In the genomic region with DNA sequence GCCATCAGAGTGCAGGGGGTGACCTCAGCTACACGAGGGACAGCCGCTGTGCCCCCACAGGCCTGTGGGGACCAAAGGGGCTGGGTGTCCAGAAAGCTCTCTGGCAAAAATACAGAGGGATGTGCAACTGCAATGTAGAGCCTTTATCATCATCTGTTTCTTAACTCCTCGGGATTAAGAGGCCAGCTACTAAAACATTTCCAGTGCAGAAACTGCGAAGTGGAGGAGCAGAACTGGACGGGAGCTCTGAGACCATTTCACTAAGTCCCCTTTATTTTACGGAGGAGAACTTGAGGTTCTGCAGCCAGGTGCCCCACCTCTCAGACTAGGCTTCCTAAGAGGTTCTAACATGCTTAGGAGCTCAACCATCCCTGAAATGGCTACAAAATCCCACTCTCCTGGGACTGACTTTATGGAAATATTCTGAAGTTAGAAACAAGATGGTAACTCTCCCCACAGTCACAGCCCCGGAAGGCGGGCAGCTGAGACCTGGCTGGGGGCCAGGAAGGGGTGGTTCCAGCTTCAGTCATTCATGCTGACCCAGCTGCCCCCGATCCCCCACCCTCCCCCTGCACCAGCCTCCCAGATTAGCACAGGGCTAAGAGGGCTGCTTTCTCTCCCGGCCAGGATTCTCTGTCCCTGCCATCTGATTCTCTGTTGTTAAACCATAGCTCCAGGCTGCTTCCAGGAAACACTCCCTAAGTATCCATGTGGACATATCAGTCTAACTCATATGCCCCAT, we compare ENCODE assay signal across 14 cellular contexts. TPM values are rescaled to one million over a fixed set of nuclear protein-coding genes. Genes with fewer than 3 reads are reported as not detected.
DNase-seq lines count a peak whose midpoint lies in the region; ATAC-seq and TF ChIP-seq lines count a peak whose summit lies in the region.
"Had no signal": no experiment of that assay in that cellular context is flagged by ENCODE, and none has a peak within 500 bp of the region (broad histone marks: within the 10 kb centered on the region; RNA-seq: fewer than 3 reads in every experiment).

No MANE protein-coding gene starts in this region.

- no peak for TF ChIP-seq POLR2A in heart left ventricle (IDR thresholded peaks at IDR 0.05)
- no peak for TF ChIP-seq POLR2A in sigmoid colon (IDR thresholded peaks at IDR 0.05)

- DNase-seq in HT-29 (ENCODE audit: low spot score) (peak; percentile 71), heart left ventricle (peak; percentile 80 to 84 (median 83)), sigmoid colon (no peak)
- DNase-seq in natural killer cell treated with Interleukin-12 subunit alpha and Interleukin-12 subunit beta and Interleukin-15 and Interleukin-18, amount 100 ng/mL, for 72 hours (ENCODE audit: low spot score) = no peak
- no peak for DNase-seq in activated naive CD4-positive, alpha-beta T cell treated with anti-CD3 and anti-CD28 coated beads for 36 hours
- DNase-seq: activated gamma-delta T cell; effector CD8-positive, alpha-beta T cell; GF-D8; NCI-H1436; stimulated activated CD4-positive, alpha-beta T cell treated with anti-CD3 and anti-CD28 coated beads, Interleukin-1b, Interleukin-23, amount 100 ng/mL, for 48 hours had no signal

- 48 to 60% (median 56%) methylated on average over 8 to 10 of the region's 10 CpGs for WGBS in heart left ventricle, 4 donors
- WGBS in sigmoid colon, 2 donors = 78 to 82% methylated on average over 10 of the region's 10 CpGs

- H3K36me3 ChIP-seq in heart left ventricle (peaks cover 0 to 55% (median 39%) of the 10 kb centered on the region in 9 donors), sigmoid colon (peaks cover 3 to 36% (median 28%) of the 10 kb centered on the region in 4 donors)

- H3K27ac ChIP-seq in heart left ventricle (peak overlapping the region in 10 of 12 donors; percentile 47 to 76 (median 71)), sigmoid colon (peak overlapping the region in 3 of 4 donors; percentile 75 to 89 (median 83))

- CTCF ChIA-PET in activated naive CD4-positive, alpha-beta T cell treated with anti-CD3 and anti-CD28 coated beads for 36 hours (lab: Charles Lee) = interaction anchor here (1.1 to 2.0 kb wide), 3 partner anchors 9 to 131 kb away, joined by 4 to 6 read pairs (median 5); no protein-coding TSS in a partner anchor

- H3K4me1 Mint-ChIP-seq in natural killer cell treated with Interleukin-12 subunit alpha and Interleukin-12 subunit beta and Interleukin-15 and Interleukin-18, amount 100 ng/mL, for 72 hours (ENCODE audit: low read depth in 2 of 2) = no peaks in the 10 kb centered on the region
- H3K4me1 Mint-ChIP-seq in activated naive CD4-positive, alpha-beta T cell treated with anti-CD3 and anti-CD28 coated beads for 36 hours (ENCODE audit: low read depth) = no peaks in the 10 kb centered on the region

- H3K9me3 ChIP-seq in heart left ventricle = no peaks in the 10 kb centered on the region
- H3K9me3 ChIP-seq in sigmoid colon = no peaks in the 10 kb centered on the region

- H3K36me3 Mint-ChIP-seq in natural killer cell treated with Interleukin-12 subunit alpha and Interleukin-12 subunit beta and Interleukin-15 and Interleukin-18, amount 100 ng/mL, for 72 hours = no peaks in the 10 kb centered on the region
- H3K36me3 Mint-ChIP-seq in activated naive CD4-positive, alpha-beta T cell treated with anti-CD3 and anti-CD28 coated beads for 36 hours (ENCODE audit: low read depth) = no peaks in the 10 kb centered on the region

- no peak for TF ChIP-seq EP300 in sigmoid colon (IDR thresholded peaks at IDR 0.05)

- intact Hi-C loops in heart left ventricle (cut with DNase I) (loop anchor here in 4 of 10 donors (2.0 to 10.0 kb wide), 4 partner anchors 42 to 117 kb away; partner anchors contain the start of gene ITGB5 (in 2 of the 4)), sigmoid colon (cut with DNase I) (loop anchor here (2.0 kb wide), 1 partner anchor 116 kb away; the partner anchor contains the start of gene ITGB5)
- intact Hi-C loops in activated naive CD4-positive, alpha-beta T cell treated with anti-CD3 and anti-CD28 coated beads for 36 hours (cut with micrococcal nuclease) = no loop called here

- H3K27ac Mint-ChIP-seq in natural killer cell treated with Interleukin-12 subunit alpha and Interleukin-12 subunit beta and Interleukin-15 and Interleukin-18, amount 100 ng/mL, for 72 hours = no peak overlapping the region
- no peak overlapping the region for H3K27ac Mint-ChIP-seq in activated naive CD4-positive, alpha-beta T cell treated with anti-CD3 and anti-CD28 coated beads for 36 hours

- no peaks in the 10 kb centered on the region for H3K27me3 ChIP-seq in heart left ventricle
- H3K27me3 ChIP-seq in sigmoid colon = no peaks in the 10 kb centered on the region

- no peak overlapping the region for H3K4me3 ChIP-seq in heart left ventricle
- H3K4me3 ChIP-seq in sigmoid colon = no peak overlapping the region
- H3K4me3 ChIP-seq: lung had no signal

- no peak overlapping the region for H3K4me3 Mint-ChIP-seq in natural killer cell treated with Interleukin-12 subunit alpha and Interleukin-12 subunit beta and Interleukin-15 and Interleukin-18, amount 100 ng/mL, for 72 hours
- no peak overlapping the region for H3K4me3 Mint-ChIP-seq in activated naive CD4-positive, alpha-beta T cell treated with anti-CD3 and anti-CD28 coated beads for 36 hours

- H3K4me1 ChIP-seq in heart left ventricle (peaks cover 14 to 67% (median 55%) of the 10 kb centered on the region in 12 donors), sigmoid colon (peaks cover 0 to 62% (median 56%) of the 10 kb centered on the region in 4 donors)

- peaks cover 9 to 24% of the 10 kb centered on the region in 2 donors for H3K27me3 Mint-ChIP-seq in natural killer cell treated with Interleukin-12 subunit alpha and Interleukin-12 subunit beta and Interleukin-15 and Interleukin-18, amount 100 ng/mL, for 72 hours
- peaks cover 3% of the 10 kb centered on the region for H3K27me3 Mint-ChIP-seq in activated naive CD4-positive, alpha-beta T cell treated with anti-CD3 and anti-CD28 coated beads for 36 hours (ENCODE audit: low read depth)

- H3K9me3 Mint-ChIP-seq in natural killer cell treated with Interleukin-12 subunit alpha and Interleukin-12 subunit beta and Interleukin-15 and Interleukin-18, amount 100 ng/mL, for 72 hours = no peaks in the 10 kb centered on the region
- no peaks in the 10 kb centered on the region for H3K9me3 Mint-ChIP-seq in activated naive CD4-positive, alpha-beta T cell treated with anti-CD3 and anti-CD28 coated beads for 36 hours

- TF ChIP-seq CTCF in heart left ventricle (IDR thresholded peaks at IDR 0.05) (no peak), sigmoid colon (IDR thresholded peaks at IDR 0.05) (no peak)

- ATAC-seq in SK-N-SH treated with all-trans-retinoic acid at 6 μM for 48 hours = peak; percentile 2; the same call in 1 of the 3 replicates
- ATAC-seq in heart left ventricle = peak; percentile 63 to 79 (median 75)
- ATAC-seq in GM18498 (IDR thresholded peaks at IDR 0.05; ENCODE audit: unreplicated experiment) = no peak
- ATAC-seq in HG02852 (IDR thresholded peaks at IDR 0.05; ENCODE audit: unreplicated experiment) = no peak
- ATAC-seq in natural killer cell treated with Interleukin-12 subunit alpha and Interleukin-12 subunit beta and Interleukin-15 and Interleukin-18, amount 100 ng/mL, for 72 hours = no peak

TF ChIP-seq in SK-N-SH treated with all-trans-retinoic acid at 6 μM for 48 hours, 23 proteins besides CTCF, POLR2A, EP300 and RAD21:
- TF ChIP-seq PPARA (CRISPR knock-in tag; IDR thresholded peaks at IDR 0.05; ENCODE audit: borderline replicate concordance) = no peak
- no peak for TF ChIP-seq SNAI2 (CRISPR knock-in tag; IDR thresholded peaks at IDR 0.05)
- TF ChIP-seq, protein P1, sequence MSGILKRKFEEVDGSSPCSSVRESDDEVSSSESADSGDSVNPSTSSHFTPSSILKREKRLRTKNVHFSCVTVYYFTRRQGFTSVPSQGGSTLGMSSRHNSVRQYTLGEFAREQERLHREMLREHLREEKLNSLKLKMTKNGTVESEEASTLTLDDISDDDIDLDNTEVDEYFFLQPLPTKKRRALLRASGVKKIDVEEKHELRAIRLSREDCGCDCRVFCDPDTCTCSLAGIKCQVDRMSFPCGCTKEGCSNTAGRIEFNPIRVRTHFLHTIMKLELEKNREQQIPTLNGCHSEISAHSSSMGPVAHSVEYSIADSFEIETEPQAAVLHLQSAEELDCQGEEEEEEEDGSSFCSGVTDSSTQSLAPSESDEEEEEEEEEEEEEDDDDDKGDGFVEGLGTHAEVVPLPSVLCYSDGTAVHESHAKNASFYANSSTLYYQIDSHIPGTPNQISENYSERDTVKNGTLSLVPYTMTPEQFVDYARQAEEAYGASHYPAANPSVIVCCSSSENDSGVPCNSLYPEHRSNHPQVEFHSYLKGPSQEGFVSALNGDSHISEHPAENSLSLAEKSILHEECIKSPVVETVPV (CRISPR knock-in tag; IDR thresholded peaks at IDR 0.05) = no peak
- peak; percentile 22; the same call in 1 of the 2 replicates for TF ChIP-seq TCF4 (CRISPR knock-in tag; IDR thresholded peaks at IDR 0.05; ENCODE audit: borderline replicate concordance)
- TF ChIP-seq BACH2 (CRISPR knock-in tag; IDR thresholded peaks at IDR 0.05; ENCODE audit: borderline replicate concordance) = no peak
- TF ChIP-seq ZNF565 (CRISPR knock-in tag; conservative IDR thresholded peaks at IDR 0.05; ENCODE audit: low read depth) = no peak
- TF ChIP-seq, protein P2, sequence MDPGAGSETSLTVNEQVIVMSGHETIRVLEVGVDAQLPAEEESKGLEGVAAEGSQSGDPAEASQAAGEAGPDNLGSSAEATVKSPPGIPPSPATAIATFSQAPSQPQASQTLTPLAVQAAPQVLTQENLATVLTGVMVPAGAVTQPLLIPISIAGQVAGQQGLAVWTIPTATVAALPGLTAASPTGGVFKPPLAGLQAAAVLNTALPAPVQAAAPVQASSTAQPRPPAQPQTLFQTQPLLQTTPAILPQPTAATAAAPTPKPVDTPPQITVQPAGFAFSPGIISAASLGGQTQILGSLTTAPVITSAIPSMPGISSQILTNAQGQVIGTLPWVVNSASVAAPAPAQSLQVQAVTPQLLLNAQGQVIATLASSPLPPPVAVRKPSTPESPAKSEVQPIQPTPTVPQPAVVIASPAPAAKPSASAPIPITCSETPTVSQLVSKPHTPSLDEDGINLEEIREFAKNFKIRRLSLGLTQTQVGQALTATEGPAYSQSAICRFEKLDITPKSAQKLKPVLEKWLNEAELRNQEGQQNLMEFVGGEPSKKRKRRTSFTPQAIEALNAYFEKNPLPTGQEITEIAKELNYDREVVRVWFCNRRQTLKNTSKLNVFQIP (CRISPR knock-in tag; IDR thresholded peaks at IDR 0.05; ENCODE audit: borderline replicate concordance, low read depth) = no peak
- TF ChIP-seq ZFP30 (CRISPR knock-in tag; IDR thresholded peaks at IDR 0.05) = no peak

RNA-seq across cellular contexts. Expression of gene UMPS, which starts 40.3 kb away (rescaled TPM):
- total RNA-seq in HT-29 (2014; rRNA removed; shearing (Covaris generic)) = 57.3 and 70.2 TPM in 2 replicates
- total RNA-seq in heart left ventricle (10 to 100 TPM in 2 of 9 donors, 1 to 10 TPM in 7; 4.7 to 15.9 (median 7.1) TPM), sigmoid colon (10 to 100 TPM; 16.7 to 22.4 (median 19.8) TPM)
- polyA plus RNA-seq in heart left ventricle (1 to 10 TPM; 2.3 to 7.8 TPM), sigmoid colon (10 to 100 TPM; 18.0 to 25.1 (median 20.3) TPM)
- 10 to 100 TPM; 42.0 to 56.7 TPM for total RNA-seq in natural killer cell treated with Interleukin-12 subunit alpha and Interleukin-12 subunit beta and Interleukin-15 and Interleukin-18, amount 100 ng/mL, for 72 hours
- total RNA-seq in activated naive CD4-positive, alpha-beta T cell treated with anti-CD3 and anti-CD28 coated beads for 36 hours = 10 to 100 TPM; 29.6 to 34.1 TPM

Comparison
In these comparisons a context has a peak if more than half of its experiments do, and no peak if none do; other contexts are left out.
1. DNase-seq: peak in HT-29 (single experiment) and heart left ventricle (5 of 5); none in sigmoid colon (single experiment), natural killer cell treated with Interleukin-12 subunit alpha and Interleukin-12 subunit beta and Interleukin-15 and Interleukin-18, amount 100 ng/mL, for 72 hours (single experiment) and activated naive CD4-positive, alpha-beta T cell treated with anti-CD3 and anti-CD28 coated beads for 36 hours (single experiment).
2. ATAC-seq: peak in SK-N-SH treated with all-trans-retinoic acid at 6 μM for 48 hours (single experiment) and heart left ventricle (4 of 4); none in GM18498 (single experiment), HG02852 (single experiment) and natural killer cell treated with Interleukin-12 subunit alpha and Interleukin-12 subunit beta and Interleukin-15 and Interleukin-18, amount 100 ng/mL, for 72 hours (0 of 2).